Comparison of ENCODE assay signal across 18 cellular contexts in genomic region chr4:77893451-77893850, GRCh38. TPM values are rescaled to one million over a fixed set of nuclear protein-coding genes. Genes with fewer than 3 reads are reported as not detected.
DNase-seq lines count a peak whose midpoint lies in the region; ATAC-seq and TF ChIP-seq lines count a peak whose summit lies in the region.
"Had no signal": no experiment of that assay in that cellular context is flagged by ENCODE, and none has a peak within 500 bp of the region (broad histone marks: within the 10 kb centered on the region; RNA-seq: fewer than 3 reads in every experiment).

No MANE protein-coding gene starts in this region.

- H3K27ac ChIP-seq in KOPT-K1 (ENCODE audit: low read depth, low read length, poor library complexity, severe bottlenecking) (peak overlapping the region; percentile 49), uterus (no peak overlapping the region)
- H3K27ac ChIP-seq: hepatocyte had no signal

- peaks cover 14 to 42% of the 10 kb centered on the region in 2 donors for H3K36me3 Mint-ChIP-seq in activated T-cell treated with anti-CD3 and anti-CD28 coated beads, Interleukin-2, amount 50 U/mL, for 72 hours (ENCODE audit: insufficient read depth in 2 of 2)
- H3K36me3 Mint-ChIP-seq in stimulated activated memory B cell treated with anti-CD40 and anti-IgM and Interleukin-4, amounts not matched to agents 10 μg/mL and 1 μg/mL and 100 μg/mL, for 72 hours, result peaks cover 49% of the 10 kb centered on the region

- no peaks in the 10 kb centered on the region for H3K9me3 Mint-ChIP-seq in activated T-cell treated with anti-CD3 and anti-CD28 coated beads, Interleukin-2, amount 50 U/mL, for 72 hours
- H3K9me3 Mint-ChIP-seq in stimulated activated memory B cell treated with anti-CD40 and anti-IgM and Interleukin-4, amounts not matched to agents 10 μg/mL and 1 μg/mL and 100 μg/mL, for 72 hours, result no peaks in the 10 kb centered on the region

- no peak overlapping the region for H3K4me3 ChIP-seq in uterus
- H3K4me3 ChIP-seq: hepatocyte, lung, smooth muscle cell had no signal

- ATAC-seq in activated T-cell treated with anti-CD3 and anti-CD28 coated beads, Interleukin-2, amount 50 U/mL, for 72 hours (replicated peaks in 1 of 2), result no peak
- peak; percentile 73 for ATAC-seq in HG02610 (IDR thresholded peaks at IDR 0.05; ENCODE audit: unreplicated experiment)
- ATAC-seq in stimulated activated memory B cell treated with anti-CD40 and anti-IgM and Interleukin-4, amounts not matched to agents 10 μg/mL and 1 μg/mL and 100 μg/mL, for 72 hours, result no peak
- no peak for ATAC-seq in omental fat pad (ENCODE audit: low FRiP score)
- ATAC-seq: activated CD4-positive, CD25-positive, alpha-beta regulatory T cell treated with anti-CD3 and anti-CD28 coated beads, Interleukin-2, amount 50 U/mL, for 24 hours; HCT116 had no signal

- no peak overlapping the region for H3K4me3 Mint-ChIP-seq in activated T-cell treated with anti-CD3 and anti-CD28 coated beads, Interleukin-2, amount 50 U/mL, for 72 hours
- no peak overlapping the region for H3K4me3 Mint-ChIP-seq in stimulated activated memory B cell treated with anti-CD40 and anti-IgM and Interleukin-4, amounts not matched to agents 10 μg/mL and 1 μg/mL and 100 μg/mL, for 72 hours

- H3K4me1 Mint-ChIP-seq in activated T-cell treated with anti-CD3 and anti-CD28 coated beads, Interleukin-2, amount 50 U/mL, for 72 hours (ENCODE audit: low read depth), result peaks cover 21% of the 10 kb centered on the region
- H3K4me1 Mint-ChIP-seq in stimulated activated memory B cell treated with anti-CD40 and anti-IgM and Interleukin-4, amounts not matched to agents 10 μg/mL and 1 μg/mL and 100 μg/mL, for 72 hours, result peaks cover 58% of the 10 kb centered on the region

- TF ChIP-seq CTCF in uterus (IDR thresholded peaks at IDR 0.05) (no peak), omental fat pad (IDR thresholded peaks at IDR 0.05) (no peak)

- H3K36me3 ChIP-seq in KOPT-K1 (ENCODE audit: insufficient read depth, low read length) (peaks cover 56% of the 10 kb centered on the region), uterus (no peaks in the 10 kb centered on the region)

- DNase-seq in activated T-cell treated with anti-CD3 and anti-CD28 coated beads, Interleukin-2, amount 50 U/mL, for 72 hours, result no peak
- DNase-seq in activated T-cell treated with anti-CD3 and anti-CD28 coated beads for 4 hours (no peak), uterus (no peak), omental fat pad (ENCODE audit: low spot score) (no peak), NCI-H128 (lab: John Stamatoyannopoulos, UW; ENCODE audit: unreplicated experiment) (no peak)
- DNase-seq: activated effector memory CD4-positive, alpha-beta T cell treated with anti-CD3 and anti-CD28 coated beads, Interleukin-2, amount 50 U/mL, for 16 hours; central memory CD4-positive, alpha-beta T cell; DND-41; erythroblast; NCI-H146 had no signal

- no peaks in the 10 kb centered on the region for H3K27me3 Mint-ChIP-seq in activated T-cell treated with anti-CD3 and anti-CD28 coated beads, Interleukin-2, amount 50 U/mL, for 72 hours (ENCODE audit: low read depth)
- H3K27me3 Mint-ChIP-seq in stimulated activated memory B cell treated with anti-CD40 and anti-IgM and Interleukin-4, amounts not matched to agents 10 μg/mL and 1 μg/mL and 100 μg/mL, for 72 hours, result no peaks in the 10 kb centered on the region

- peak overlapping the region; percentile 93 for H3K27ac Mint-ChIP-seq in activated T-cell treated with anti-CD3 and anti-CD28 coated beads, Interleukin-2, amount 50 U/mL, for 72 hours
- H3K27ac Mint-ChIP-seq in stimulated activated memory B cell treated with anti-CD40 and anti-IgM and Interleukin-4, amounts not matched to agents 10 μg/mL and 1 μg/mL and 100 μg/mL, for 72 hours, result peak overlapping the region; percentile 51

- H3K9me3 ChIP-seq in KOPT-K1 (ENCODE audit: insufficient read depth, low read length, poor library complexity, severe bottlenecking) (no peaks in the 10 kb centered on the region), uterus (no peaks in the 10 kb centered on the region)

- intact Hi-C loops in uterus (cut with DNase I; ENCODE audit: low total_unique reads), result no loop called here

- H3K4me1 ChIP-seq in uterus, result no peaks in the 10 kb centered on the region

- H3K27me3 ChIP-seq in uterus, result no peaks in the 10 kb centered on the region
- H3K27me3 ChIP-seq: hepatocyte had no signal

- TF ChIP-seq POLR2A in uterus (IDR thresholded peaks at IDR 0.05), result no peak

RNA-seq across cellular contexts. Expression of gene MRPL1, which starts 30.8 kb away (rescaled TPM):
- 10 to 100 TPM; 39.3 to 76.8 TPM for total RNA-seq in activated T-cell treated with anti-CD3 and anti-CD28 coated beads, Interleukin-2, amount 50 U/mL, for 72 hours
- total RNA-seq in uterus, result 10 to 100 TPM; 15.1 to 75.9 (median 34.8) TPM
- 10 to 100 TPM; 17.1 to 20.5 (median 18.7) TPM for total RNA-seq in omental fat pad
